ENCODE assay signal across 25 cellular contexts in genomic region chr5:145975001-145975360, GRCh38. TPM values are rescaled to one million over a fixed set of nuclear protein-coding genes. Genes with fewer than 3 reads are reported as not detected.
A peak's percentile ranks its signal among the peaks of the same experiment; 100 is the strongest.
DNase-seq lines count a peak whose midpoint lies in the region; ATAC-seq and TF ChIP-seq lines count a peak whose summit lies in the region.
"Had no signal": no experiment of that assay in that cellular context is flagged by ENCODE, and none has a peak within 500 bp of the region (broad histone marks: within the 10 kb centered on the region; RNA-seq: fewer than 3 reads in every experiment).

No MANE protein-coding gene starts in this region.

- H3K9ac ChIP-seq in adipocyte (ENCODE audit: low read length): no peak overlapping the region

- H3K4me1 ChIP-seq in adipocyte (ENCODE audit: control insufficient read depth, insufficient read depth, low read length): peaks cover 19% of the 10 kb centered on the region
- peaks cover 30% of the 10 kb centered on the region for H3K4me1 ChIP-seq in mucosa of descending colon (ENCODE audit: low read depth)

- H3K4me3 Mint-ChIP-seq in Calu3 (ENCODE audit: low read depth, unreplicated experiment): no peak overlapping the region
- H3K4me3 Mint-ChIP-seq: activated B cell treated with CpG ODN at 0.5 μM for 24 hours; activated CD4-positive, alpha-beta memory T cell treated with anti-CD3 and anti-CD28 coated beads for 36 hours; CD4-positive, CD25-positive, alpha-beta regulatory T cell; H9; naive B cell had no signal

- CTCF ChIA-PET in Calu3 (lab: Charles Lee): interaction anchor here (0.7 to 1.5 kb wide), 4 partner anchors 12 to 29 kb away, joined by 3 to 5 read pairs (median 4); no protein-coding TSS in a partner anchor

- no peaks in the 10 kb centered on the region for H3K27me3 ChIP-seq in adipocyte (replicated peaks; ENCODE audit: control insufficient read depth, insufficient read depth, low read length)
- H3K27me3 ChIP-seq: dorsolateral prefrontal cortex, ovary had no signal

- intact Hi-C loops in Calu3 (cut with micrococcal nuclease; ENCODE audit: unreplicated experiment): no loop called here
- intact Hi-C loops in left ventricle myocardium superior (cut with micrococcal nuclease): no loop called here
- intact Hi-C loops in sciatic nerve (cut with DNase I): no loop called here
- intact Hi-C loops in mucosa of descending colon (cut with DNase I, micrococcal nuclease): no loop called here

- H3K4me1 Mint-ChIP-seq in Calu3 (ENCODE audit: low read depth, unreplicated experiment): peaks cover 60% of the 10 kb centered on the region
- H3K4me1 Mint-ChIP-seq: activated B cell treated with CpG ODN at 0.5 μM for 24 hours, naive B cell had no signal

- no peak for TF ChIP-seq CTCF in Calu3 (IDR thresholded peaks at IDR 0.05; ENCODE audit: unreplicated experiment)
- TF ChIP-seq CTCF in mucosa of descending colon (IDR thresholded peaks at IDR 0.05): no peak

- DNase-seq in Calu3 (no peak), adipocyte (ENCODE audit: low read depth) (peak; percentile 31), left ventricle myocardium superior (peak; percentile 34), sciatic nerve (ENCODE audit: low spot score) (no peak), nucleus accumbens (lab: John Stamatoyannopoulos, UW) (no peak), mucosa of descending colon (no peak)
- DNase-seq in activated T-cell treated with anti-CD3 and anti-CD28 coated beads, Interleukin-2, amount 50 U/mL, for 1 hour: no peak
- DNase-seq: activated B cell treated with CpG ODN at 0.5 μM for 24 hours; activated gamma-delta T cell; CD4-positive, CD25-positive, alpha-beta regulatory T cell; central memory CD4-positive, alpha-beta T cell; DMS153; dorsolateral prefrontal cortex; GDM1; H9; hypothalamus; MM.1S; naive B cell; NCI-H146; NCI-H2171; NCI-H526; ovary had no signal

- ATAC-seq in left ventricle myocardium superior (peak; percentile 72), sciatic nerve (peak; percentile 42), mucosa of descending colon (no peak), HG03354 (IDR thresholded peaks at IDR 0.05; ENCODE audit: poor library complexity, severe bottlenecking, unreplicated experiment) (no peak)

- no peaks in the 10 kb centered on the region for H3K27me3 Mint-ChIP-seq in Calu3 (ENCODE audit: unreplicated experiment)
- H3K27me3 Mint-ChIP-seq: activated B cell treated with CpG ODN at 0.5 μM for 24 hours; CD4-positive, CD25-positive, alpha-beta regulatory T cell had no signal

- peaks cover 7% of the 10 kb centered on the region for H3K9me3 Mint-ChIP-seq in Calu3 (ENCODE audit: low read depth, unreplicated experiment)
- H3K9me3 Mint-ChIP-seq: activated CD4-positive, alpha-beta memory T cell treated with anti-CD3 and anti-CD28 coated beads for 36 hours had no signal

- peak overlapping the region; percentile 83 for H3K27ac Mint-ChIP-seq in Calu3 (ENCODE audit: unreplicated experiment)
- H3K27ac Mint-ChIP-seq: activated B cell treated with CpG ODN at 0.5 μM for 24 hours; activated CD4-positive, alpha-beta memory T cell treated with anti-CD3 and anti-CD28 coated beads for 36 hours; H9; naive B cell had no signal

- H3K36me3 ChIP-seq in adipocyte (ENCODE audit: control insufficient read depth, insufficient read depth, low read length, severe bottlenecking): no peaks in the 10 kb centered on the region
- no peaks in the 10 kb centered on the region for H3K36me3 ChIP-seq in mucosa of descending colon (ENCODE audit: low read depth)
- H3K36me3 ChIP-seq: ovary had no signal

- peaks cover 20% of the 10 kb centered on the region for H3K36me3 Mint-ChIP-seq in Calu3 (ENCODE audit: insufficient read depth, unreplicated experiment)
- H3K36me3 Mint-ChIP-seq: activated CD4-positive, alpha-beta memory T cell treated with anti-CD3 and anti-CD28 coated beads for 36 hours; CD4-positive, CD25-positive, alpha-beta regulatory T cell; naive B cell had no signal

- no TSS peak for BruUV-seq in Calu3 (replicated peaks; lab: Mats Ljungman, UMichigan)

- no peak overlapping the region for H3K4me3 ChIP-seq in adipocyte (ENCODE audit: low read length)
- H3K4me3 ChIP-seq in mucosa of descending colon: no peak overlapping the region
- H3K4me3 ChIP-seq: dorsolateral prefrontal cortex, ovary had no signal

- peaks cover 3% of the 10 kb centered on the region for H3K9me3 ChIP-seq in adipocyte (ENCODE audit: control insufficient read depth, low read length)
- peaks cover 2% of the 10 kb centered on the region for H3K9me3 ChIP-seq in mucosa of descending colon
- H3K9me3 ChIP-seq: ovary had no signal

RNA-seq across cellular contexts. Expression of gene SH3RF2, which starts 38.6 kb away (rescaled TPM):
- 21.9 and 25.1 TPM in 2 replicates for total RNA-seq in Calu3 (2022)
- total RNA-seq in left ventricle myocardium superior: 350 TPM
- 3.0 TPM for total RNA-seq in sciatic nerve
- total RNA-seq in mucosa of descending colon: 10 to 100 TPM; 36.8 to 99.7 (median 61.5) TPM
- total RNA-seq: activated B cell treated with CpG ODN at 0.5 μM for 24 hours, lung microvascular endothelial cell had no signal

Comparison
In these comparisons a context has a peak if more than half of its experiments do, and no peak if none do; other contexts are left out.
1. DNase-seq: peak in adipocyte (single experiment) and left ventricle myocardium superior (single experiment); none in Calu3 (single experiment), sciatic nerve (single experiment), nucleus accumbens (0 of 56), mucosa of descending colon (0 of 3) and activated T-cell treated with anti-CD3 and anti-CD28 coated beads, Interleukin-2, amount 50 U/mL, for 1 hour (single experiment).
2. ATAC-seq: peak in left ventricle myocardium superior (single experiment) and sciatic nerve (single experiment); none in mucosa of descending colon (single experiment) and HG03354 (single experiment).